ENCODE assay signal across 13 cellular contexts in the genomic region with DNA sequence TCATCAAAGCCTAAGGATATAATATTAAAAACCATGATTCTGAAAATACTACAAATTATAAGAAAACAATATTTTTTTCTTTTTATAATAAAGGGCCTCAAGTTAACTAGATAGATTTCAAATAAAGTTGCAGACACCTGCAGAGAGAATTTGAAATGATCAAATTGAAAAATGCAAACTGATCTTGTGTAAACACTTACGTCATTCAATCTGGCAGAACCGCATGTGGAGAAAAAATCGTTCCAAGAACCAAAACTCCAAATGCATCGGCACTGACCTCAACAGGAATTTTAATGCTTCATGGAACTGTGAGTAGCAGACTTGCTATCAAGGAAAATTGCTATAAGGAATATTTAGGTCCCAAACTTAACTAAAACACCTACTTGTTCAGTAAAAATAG. TPM values are rescaled to one million over a fixed set of nuclear protein-coding genes. Genes with fewer than 3 reads are reported as not detected.
DNase-seq lines count a peak whose midpoint lies in the region; ATAC-seq and TF ChIP-seq lines count a peak whose summit lies in the region.
"Had no signal": no experiment of that assay in that cellular context is flagged by ENCODE, and none has a peak within 500 bp of the region (broad histone marks: within the 10 kb centered on the region; RNA-seq: fewer than 3 reads in every experiment).

No MANE protein-coding gene starts in this region.

- TF ChIP-seq CTCF in right lobe of liver (IDR thresholded peaks at IDR 0.05) (no peak), glutamatergic neuron (IDR thresholded peaks at IDR 0.05; ENCODE audit: partially characterized antibody, unreplicated experiment) (no peak)

- no peak overlapping the region for H3K27ac ChIP-seq in right lobe of liver
- H3K27ac ChIP-seq: left lung, right atrium auricular region had no signal

- H3K36me3 ChIP-seq in right lobe of liver: no peaks in the 10 kb centered on the region
- H3K36me3 ChIP-seq: left lung, right atrium auricular region had no signal

- no peaks in the 10 kb centered on the region for H3K27me3 Mint-ChIP-seq in glutamatergic neuron (ENCODE audit: unreplicated experiment)

- 17% methylated on average over 4 of the region's 4 CpGs for WGBS in right lobe of liver (ENCODE audit: insufficient coverage, low coverage, low lambda C conversion rate, missing lambda C conversion rate)

- no peak for TF ChIP-seq POLR2A in right lobe of liver (IDR thresholded peaks at IDR 0.05)

- no peaks in the 10 kb centered on the region for H3K9me3 ChIP-seq in right lobe of liver
- H3K9me3 ChIP-seq: left lung, right atrium auricular region had no signal

- no peaks in the 10 kb centered on the region for H3K9me3 Mint-ChIP-seq in glutamatergic neuron (ENCODE audit: unreplicated experiment)
- H3K9me3 Mint-ChIP-seq: natural killer cell treated with Interleukin-12 subunit alpha and Interleukin-12 subunit beta and Interleukin-15 and Interleukin-18, amount 100 ng/mL, for 72 hours; WTC11 had no signal

- intact Hi-C loops in right lobe of liver (cut with DNase I): no loop called here

- H3K4me3 ChIP-seq in right lobe of liver: no peak overlapping the region
- H3K4me3 ChIP-seq: left lung, right atrium auricular region had no signal

- no peaks in the 10 kb centered on the region for H3K27me3 ChIP-seq in right lobe of liver
- H3K27me3 ChIP-seq: left lung, right atrium auricular region had no signal

- H3K36me3 Mint-ChIP-seq in glutamatergic neuron (ENCODE audit: unreplicated experiment): no peaks in the 10 kb centered on the region
- H3K36me3 Mint-ChIP-seq: natural killer cell treated with Interleukin-12 subunit alpha and Interleukin-12 subunit beta and Interleukin-15 and Interleukin-18, amount 100 ng/mL, for 72 hours; WTC11 had no signal

- H3K27ac Mint-ChIP-seq in glutamatergic neuron (ENCODE audit: unreplicated experiment): no peak overlapping the region
- H3K27ac Mint-ChIP-seq: natural killer cell treated with Interleukin-12 subunit alpha and Interleukin-12 subunit beta and Interleukin-15 and Interleukin-18, amount 100 ng/mL, for 72 hours; WTC11 had no signal

- H3K4me3 Mint-ChIP-seq in glutamatergic neuron (ENCODE audit: unreplicated experiment): no peak overlapping the region
- H3K4me3 Mint-ChIP-seq: natural killer cell treated with Interleukin-12 subunit alpha and Interleukin-12 subunit beta and Interleukin-15 and Interleukin-18, amount 100 ng/mL, for 72 hours; WTC11 had no signal

- H3K4me1 ChIP-seq in right lobe of liver: no peaks in the 10 kb centered on the region
- H3K4me1 ChIP-seq: left lung, right atrium auricular region had no signal

- H3K4me1 Mint-ChIP-seq in glutamatergic neuron (ENCODE audit: low read depth, unreplicated experiment): no peaks in the 10 kb centered on the region
- H3K4me1 Mint-ChIP-seq: WTC11 had no signal

- DNase-seq in ELR (ENCODE audit: low read depth) (peak; percentile 31), NCI-H2029 (lab: John Stamatoyannopoulos, UW) (peak; percentile 55), brain pericyte (ENCODE audit: low read depth, low spot score) (peak; percentile 5), right lobe of liver (no peak), glutamatergic neuron (no peak)
- DNase-seq in activated naive CD4-positive, alpha-beta T cell treated with Interleukin-2 at 50 U/mL for 16 hours: no peak
- DNase-seq: left lung, NCI-H1436 had no signal

- peak in 3 of 4 donors; percentile 28 to 78 (median 49) for ATAC-seq in right lobe of liver
- ATAC-seq in GM21529 (IDR thresholded peaks at IDR 0.05; ENCODE audit: unreplicated experiment): no peak
- ATAC-seq in GM19324 (IDR thresholded peaks at IDR 0.05; ENCODE audit: low FRiP score, unreplicated experiment): no peak
- ATAC-seq: left lung; natural killer cell treated with Interleukin-12 subunit alpha and Interleukin-12 subunit beta and Interleukin-15 and Interleukin-18, amount 100 ng/mL, for 72 hours; WTC11 had no signal

RNA-seq across cellular contexts. Expression of a gene that starts 17.2 kb away (rescaled TPM):
- under 1 TPM in 5 of 6 experiments, not detected in 1; 0.12 to 0.27 (median 0.22) TPM for total RNA-seq in right lobe of liver
- not detected for total RNA-seq in glutamatergic neuron (ENCODE audit: unreplicated experiment)
- total RNA-seq: WTC11 had no signal

RNA-seq across cellular contexts. Expression of a gene that starts 54.7 kb away (rescaled TPM):
- total RNA-seq in right lobe of liver: under 1 TPM in 2 of 6 experiments, not detected in 4; 0.31 to 0.44 TPM
- total RNA-seq in glutamatergic neuron (ENCODE audit: unreplicated experiment): not detected
- total RNA-seq: left lung; natural killer cell treated with Interleukin-12 subunit alpha and Interleukin-12 subunit beta and Interleukin-15 and Interleukin-18, amount 100 ng/mL, for 72 hours had no signal

Comparison
In these comparisons a context has a peak if more than half of its experiments do, and no peak if none do; other contexts are left out.
1. DNase-seq: peak in ELR (single experiment), NCI-H2029 (single experiment) and brain pericyte (single experiment); none in right lobe of liver (0 of 3), activated naive CD4-positive, alpha-beta T cell treated with Interleukin-2 at 50 U/mL for 16 hours (single experiment) and glutamatergic neuron (single experiment).
2. ATAC-seq: peak in right lobe of liver (3 of 4); none in GM21529 (single experiment) and GM19324 (single experiment).